Comparison of ENCODE assay signal across 23 cellular contexts in the genomic region with DNA sequence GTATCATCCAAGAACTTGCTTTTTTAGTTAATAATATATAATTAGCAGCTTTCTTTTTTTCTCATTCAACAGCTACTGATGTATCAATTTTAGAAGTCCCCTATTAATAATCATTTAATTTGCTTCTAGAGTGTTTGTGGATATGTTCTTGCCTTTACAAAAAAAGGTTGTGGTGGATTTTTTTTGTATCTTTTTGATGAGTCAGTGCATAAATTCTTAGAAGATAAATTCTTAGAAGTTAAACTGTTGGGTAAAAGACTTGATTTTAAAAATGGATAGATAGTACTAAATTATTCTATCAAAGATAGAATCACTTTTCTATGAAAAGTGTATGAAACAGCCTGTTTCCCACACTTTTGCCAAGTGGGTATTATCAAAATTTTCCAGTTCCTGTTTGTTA.
"Had no signal": no experiment of that assay in that cellular context is flagged by ENCODE, and none has a peak within 500 bp of the region (broad histone marks: within the 10 kb centered on the region; RNA-seq: fewer than 3 reads in every experiment).

No MANE protein-coding gene starts in this region.

- H3K27me3 ChIP-seq: breast epithelium, Peyer's patch, SJSA1 had no signal

- H3K36me3 ChIP-seq: breast epithelium, Peyer's patch, SJSA1 had no signal

- H3K9me3 ChIP-seq: SJSA1 had no signal

- DNase-seq: activated CD4-positive, alpha-beta memory T cell treated with anti-CD3 and anti-CD28 coated beads, Interleukin-2, amount 10 ng/mL, durations not matched to agents 7 days and 5 days; activated CD4-positive, alpha-beta T cell treated with anti-CD3 and anti-CD28 coated beads, Interleukin-2, amount 50 U/mL, for 1 hour; activated CD4-positive, CD25-positive, alpha-beta regulatory T cell; activated effector memory CD4-positive, alpha-beta T cell treated with Interleukin-2 at 50 U/mL for 16 hours; activated naive CD4-positive, alpha-beta T cell; aorta; caudate nucleus; NCI-H1092; NCI-H1417; NCI-H1930; NCI-H2171; NCI-H2227 treated with DMSO at 0.1 percent for 48 hours; NCI-H526; NCI-H82; Peyer's patch; SHP77 had no signal

- H3K4me3 ChIP-seq: breast epithelium, Peyer's patch, SJSA1 had no signal

- H3K27ac Mint-ChIP-seq: activated naive CD4-positive, alpha-beta T cell treated with anti-CD3 and anti-CD28 coated beads, Interleukin-2, amount 50 U/mL, for 24 hours; IgD-negative memory B cell; T-helper 1 cell treated with Interleukin-12 subunit alpha and Interleukin-12 subunit beta and Interleukin-4 antibody, amounts not matched to agents 30 μg/mL and 1 μg/mL, for 36 hours had no signal

- H3K27me3 Mint-ChIP-seq: activated CD4-positive, alpha-beta memory T cell treated with anti-CD3 and anti-CD28 coated beads, Interleukin-2, amount 10 ng/mL, durations not matched to agents 7 days and 5 days; activated naive CD4-positive, alpha-beta T cell treated with anti-CD3 and anti-CD28 coated beads, Interleukin-2, amount 50 U/mL, for 24 hours; IgD-negative memory B cell had no signal

- H3K27ac ChIP-seq: breast epithelium, KMS-11, Peyer's patch, SJSA1, VCaP had no signal

- H3K4me1 ChIP-seq: breast epithelium, Peyer's patch, SJSA1 had no signal

- H3K4me1 Mint-ChIP-seq: activated naive CD4-positive, alpha-beta T cell treated with anti-CD3 and anti-CD28 coated beads, Interleukin-2, amount 50 U/mL, for 24 hours had no signal

- H3K4me3 Mint-ChIP-seq: activated CD4-positive, alpha-beta memory T cell treated with anti-CD3 and anti-CD28 coated beads, Interleukin-2, amount 10 ng/mL, durations not matched to agents 7 days and 5 days; activated naive CD4-positive, alpha-beta T cell treated with anti-CD3 and anti-CD28 coated beads, Interleukin-2, amount 50 U/mL, for 24 hours; IgD-negative memory B cell; T-helper 1 cell treated with Interleukin-12 subunit alpha and Interleukin-12 subunit beta and Interleukin-4 antibody, amounts not matched to agents 30 μg/mL and 1 μg/mL, for 36 hours had no signal
